In genomic region chr4:168782439-168782838, GRCh38 we compare ENCODE assay signal across 16 cellular contexts.
DNase-seq lines count a peak whose midpoint lies in the region; ATAC-seq and TF ChIP-seq lines count a peak whose summit lies in the region.
"Had no signal": no experiment of that assay in that cellular context is flagged by ENCODE, and none has a peak within 500 bp of the region (broad histone marks: within the 10 kb centered on the region; RNA-seq: fewer than 3 reads in every experiment).

No MANE protein-coding gene starts in this region.

- no peak for TF ChIP-seq EP300 in Ishikawa (IDR thresholded peaks at IDR 0.05; ENCODE audit: borderline replicate concordance)

- TF ChIP-seq CTCF in chondrocyte (IDR thresholded peaks at IDR 0.05) (no peak), smooth muscle cell (IDR thresholded peaks at IDR 0.05; ENCODE audit: borderline replicate concordance, insufficient read depth, poor library complexity, severe bottlenecking) (no peak)

- no peak overlapping the region for H3K4me3 Mint-ChIP-seq in chondrocyte (ENCODE audit: unreplicated experiment)
- no peak overlapping the region for H3K4me3 Mint-ChIP-seq in activated T-helper 17 cell treated with anti-CD3 and anti-CD28 coated beads, Interleukin-2, amount 50 U/mL, for 72 hours
- H3K4me3 Mint-ChIP-seq: CD4-positive, alpha-beta memory T cell had no signal

- no peaks in the 10 kb centered on the region for H4K20me1 ChIP-seq in smooth muscle cell (ENCODE audit: low read depth)

- DNase-seq in SJCRH30 = peak; percentile 57 to 72
- no peak for DNase-seq in chondrocyte (ENCODE audit: low spot score)
- no peak for DNase-seq in smooth muscle cell (lab: John Stamatoyannopoulos, UW; ENCODE audit: unreplicated experiment)
- no peak for DNase-seq in HuH-7 (ENCODE audit: low spot score)
- DNase-seq: C1 segment of cervical spinal cord; Calu3; CD4-positive, alpha-beta memory T cell; COR-L47; DMS53; DMS79 treated with DMSO at 0.1 percent for 48 hours; GF-D8; GOT3 had no signal

- no peak overlapping the region for H2AFZ ChIP-seq in smooth muscle cell (ENCODE audit: low read depth)

- peak overlapping the region; percentile 62 for H3K27ac ChIP-seq in SJCRH30
- peak overlapping the region; percentile 28 for H3K27ac ChIP-seq in smooth muscle cell (ENCODE audit: low read depth)

- peak overlapping the region; percentile 91 for H3K27ac Mint-ChIP-seq in chondrocyte (ENCODE audit: unreplicated experiment)
- no peak overlapping the region for H3K27ac Mint-ChIP-seq in activated T-helper 17 cell treated with anti-CD3 and anti-CD28 coated beads, Interleukin-2, amount 50 U/mL, for 72 hours
- H3K27ac Mint-ChIP-seq: CD4-positive, alpha-beta memory T cell had no signal

- H3K27me3 ChIP-seq in SJCRH30 = no peaks in the 10 kb centered on the region
- no peaks in the 10 kb centered on the region for H3K27me3 ChIP-seq in smooth muscle cell (ENCODE audit: low read depth)

- H3F3A ChIP-seq in smooth muscle cell (ENCODE audit: low read depth) = peaks cover 26% of the 10 kb centered on the region

- no peak overlapping the region for H3K9ac ChIP-seq in smooth muscle cell (ENCODE audit: low read depth)

- H3K27me3 Mint-ChIP-seq in chondrocyte (ENCODE audit: low read depth) = no peaks in the 10 kb centered on the region
- H3K27me3 Mint-ChIP-seq in activated T-helper 17 cell treated with anti-CD3 and anti-CD28 coated beads, Interleukin-2, amount 50 U/mL, for 72 hours = peaks cover 29% of the 10 kb centered on the region

- H3K36me3 Mint-ChIP-seq in chondrocyte (ENCODE audit: low read depth) = peaks cover 22% of the 10 kb centered on the region
- no peaks in the 10 kb centered on the region for H3K36me3 Mint-ChIP-seq in activated T-helper 17 cell treated with anti-CD3 and anti-CD28 coated beads, Interleukin-2, amount 50 U/mL, for 72 hours (ENCODE audit: low read depth)
- H3K36me3 Mint-ChIP-seq: CD4-positive, alpha-beta memory T cell had no signal

- no peak for ATAC-seq in activated T-helper 17 cell treated with anti-CD3 and anti-CD28 coated beads, Interleukin-2, amount 50 U/mL, for 72 hours (replicated peaks)
- ATAC-seq in HG02973 (IDR thresholded peaks at IDR 0.05; ENCODE audit: unreplicated experiment) = no peak

- TF ChIP-seq RAD21 in Ishikawa (IDR thresholded peaks at IDR 0.05; ENCODE audit: low read depth) = no peak

- H3K4me3 ChIP-seq in SJCRH30 (no peak overlapping the region), smooth muscle cell (no peak overlapping the region)
- H3K4me3 ChIP-seq: HAP-1 had no signal

- H3K4me1 Mint-ChIP-seq in chondrocyte (ENCODE audit: low read depth) = peaks cover 74% of the 10 kb centered on the region
- H3K4me1 Mint-ChIP-seq in activated T-helper 17 cell treated with anti-CD3 and anti-CD28 coated beads, Interleukin-2, amount 50 U/mL, for 72 hours = no peaks in the 10 kb centered on the region
- H3K4me1 Mint-ChIP-seq: CD4-positive, alpha-beta memory T cell had no signal

- H3K36me3 ChIP-seq in SJCRH30 (peaks cover 13% of the 10 kb centered on the region), smooth muscle cell (ENCODE audit: low read depth) (no peaks in the 10 kb centered on the region)
- H3K36me3 ChIP-seq: HAP-1 had no signal

- 96% methylated on average over 5 of the region's 5 CpGs for WGBS in smooth muscle cell (ENCODE audit: low lambda C conversion rate)

- no peak overlapping the region for H3K4me2 ChIP-seq in smooth muscle cell

- H3K9me3 ChIP-seq in SJCRH30 (replicated peaks) (no peaks in the 10 kb centered on the region), smooth muscle cell (replicated peaks; ENCODE audit: low read depth) (no peaks in the 10 kb centered on the region)
- H3K9me3 ChIP-seq: HAP-1 had no signal

- H3K4me1 ChIP-seq in SJCRH30 = peaks cover 41% of the 10 kb centered on the region
- H3K4me1 ChIP-seq in smooth muscle cell (ENCODE audit: low read depth) = peaks cover 31% of the 10 kb centered on the region
- H3K4me1 ChIP-seq: HAP-1 had no signal

- peaks cover 95% of the 10 kb centered on the region for H3K79me2 ChIP-seq in smooth muscle cell (ENCODE audit: low read depth)

- no peaks in the 10 kb centered on the region for H3K9me3 Mint-ChIP-seq in chondrocyte (ENCODE audit: low read depth)
- H3K9me3 Mint-ChIP-seq in activated T-helper 17 cell treated with anti-CD3 and anti-CD28 coated beads, Interleukin-2, amount 50 U/mL, for 72 hours = no peaks in the 10 kb centered on the region

TF ChIP-seq in Ishikawa, 13 proteins besides CTCF, POLR2A, EP300 and RAD21:
- TF ChIP-seq REST (IDR thresholded peaks at IDR 0.05; ENCODE audit: low read depth) (no peak), NFIC (IDR thresholded peaks at IDR 0.05) (peak; percentile 53), YY1 (IDR thresholded peaks at IDR 0.05; ENCODE audit: low read depth) (no peak)

Comparison
In these comparisons a context has a peak if more than half of its experiments do, and no peak if none do; other contexts are left out.
1. DNase-seq: peak in SJCRH30 (2 of 2); none in chondrocyte (single experiment), smooth muscle cell (single experiment) and HuH-7 (single experiment).